Comparison of ENCODE assay signal across 26 cellular contexts in genomic region chr6:135289816-135290215, GRCh38.
"Had no signal": no experiment of that assay in that cellular context is flagged by ENCODE, and none has a peak within 500 bp of the region (broad histone marks: within the 10 kb centered on the region; RNA-seq: fewer than 3 reads in every experiment).

No MANE protein-coding gene starts in this region.

- H3K9me3 Mint-ChIP-seq: T-helper 1 cell treated with Interleukin-12 subunit alpha and Interleukin-12 subunit beta and Interleukin-4 antibody, amounts not matched to agents 30 μg/mL and 1 μg/mL, for 36 hours; WTC11 had no signal

- H3K4me3 ChIP-seq: adrenal gland, Peyer's patch, SJCRH30 had no signal

- H3K36me3 ChIP-seq: adrenal gland, Peyer's patch, SJCRH30 had no signal

- H3K4me3 Mint-ChIP-seq: activated CD8-positive, alpha-beta T cell treated with anti-CD3 and anti-CD28 coated beads, Interleukin-2, amount 10 ng/mL, durations not matched to agents 7 days and 5 days; activated naive CD8-positive, alpha-beta T cell treated with anti-CD3 and anti-CD28 coated beads, Interleukin-2, amount 10 ng/mL, durations not matched to agents 7 days and 5 days; T-helper 1 cell treated with Interleukin-12 subunit alpha and Interleukin-12 subunit beta and Interleukin-4 antibody, amounts not matched to agents 30 μg/mL and 1 μg/mL, for 36 hours; WTC11 had no signal

- DNase-seq: activated CD4-positive, alpha-beta T cell treated with anti-CD3 and anti-CD28 coated beads for 48 hours; activated CD4-positive, alpha-beta T cell treated with anti-CD3 and anti-CD28 coated beads, Interleukin-2, amount 50 U/mL, for 4 hours; activated CD4-positive, CD25-positive, alpha-beta regulatory T cell treated with anti-CD3 and anti-CD28 coated beads, Interleukin-2, amount 50 U/mL, for 72 hours; activated CD8-positive, alpha-beta memory T cell treated with anti-CD3 and anti-CD28 coated beads, Interleukin-2, amount 50 U/mL, for 48 hours; activated CD8-positive, alpha-beta T cell treated with anti-CD3 and anti-CD28 coated beads, Interleukin-2, amount 10 ng/mL, durations not matched to agents 7 days and 5 days; activated naive CD4-positive, alpha-beta T cell treated with anti-CD3 and anti-CD28 coated beads, Interleukin-2, amount 50 U/mL, for 16 hours; activated naive CD8-positive, alpha-beta T cell treated with anti-CD3 and anti-CD28 coated beads, Interleukin-2, amount 10 ng/mL, durations not matched to agents 7 days and 5 days; activated T-cell treated with anti-CD3 and anti-CD28 coated beads, Interleukin-2, amount 50 U/mL, for 1 hour; adrenal gland; anterior cingulate cortex; cerebellar nuclear complex; IMR-90; KG1; NCI-H1092; NCI-H1694 treated with DMSO at 0.1 percent for 48 hours; NCI-H2081 treated with DMSO at 0.1 percent for 48 hours; NCI-H345; NCI-H510A; NK-92 treated with Interleukin-12 subunit alpha and Interleukin-12 subunit beta, amount 100 ng/mL, for 24 hours; Peyer's patch; Right ventricle myocardium superior; SJCRH30 had no signal

- H3K27me3 Mint-ChIP-seq: activated naive CD8-positive, alpha-beta T cell treated with anti-CD3 and anti-CD28 coated beads, Interleukin-2, amount 10 ng/mL, durations not matched to agents 7 days and 5 days had no signal

- H3K27ac ChIP-seq: adrenal gland, Peyer's patch, RWPE1, SJCRH30 had no signal

- H3K27ac Mint-ChIP-seq: activated CD8-positive, alpha-beta T cell treated with anti-CD3 and anti-CD28 coated beads, Interleukin-2, amount 10 ng/mL, durations not matched to agents 7 days and 5 days; activated naive CD8-positive, alpha-beta T cell treated with anti-CD3 and anti-CD28 coated beads, Interleukin-2, amount 10 ng/mL, durations not matched to agents 7 days and 5 days; T-helper 1 cell treated with Interleukin-12 subunit alpha and Interleukin-12 subunit beta and Interleukin-4 antibody, amounts not matched to agents 30 μg/mL and 1 μg/mL, for 36 hours; WTC11 had no signal

- H3K4me1 ChIP-seq: Peyer's patch, SJCRH30 had no signal

- ATAC-seq: activated CD8-positive, alpha-beta T cell treated with anti-CD3 and anti-CD28 coated beads, Interleukin-2, amount 10 ng/mL, durations not matched to agents 7 days and 5 days; SK-N-SH treated with all-trans-retinoic acid at 6 μM for 48 hours; WTC11 had no signal

- H3K27me3 ChIP-seq: adrenal gland, Peyer's patch, SJCRH30 had no signal

- H3K9me3 ChIP-seq: adrenal gland, Peyer's patch, SJCRH30 had no signal

- H3K36me3 Mint-ChIP-seq: WTC11 had no signal

- H3K4me1 Mint-ChIP-seq: WTC11 had no signal
